12 cellular contexts compared by ENCODE assay signal in the genomic region with DNA sequence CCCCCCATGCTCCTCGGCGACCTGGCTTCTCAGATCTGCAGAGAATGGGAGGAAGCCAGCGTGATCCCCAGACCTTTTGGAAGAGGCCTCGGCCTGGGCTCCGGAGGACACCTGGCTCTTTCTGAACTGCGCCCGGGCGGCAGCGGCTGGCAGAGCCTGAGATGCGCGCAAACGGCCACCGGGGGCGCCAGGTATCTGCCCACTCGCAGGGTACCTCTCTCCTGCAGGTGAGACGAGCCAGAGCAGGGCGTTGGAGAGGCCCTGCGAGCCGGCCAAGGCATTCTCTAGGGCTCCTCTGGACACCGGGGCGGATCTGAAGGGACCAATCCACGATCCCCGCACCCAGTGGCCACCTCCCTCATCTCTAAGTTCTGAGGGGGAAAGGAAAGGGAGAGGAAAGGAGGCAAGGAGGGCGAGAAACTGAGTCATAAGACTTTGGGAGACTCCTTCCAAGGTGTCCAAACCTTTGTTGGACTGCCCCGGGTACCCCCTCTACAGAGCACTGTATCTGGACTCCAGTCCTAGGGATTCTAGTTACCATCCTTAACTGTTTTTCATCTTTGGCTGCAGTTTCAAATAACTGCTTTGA. TPM values are rescaled to one million over a fixed set of nuclear protein-coding genes. Genes with fewer than 3 reads are reported as not detected.
A peak's percentile ranks its signal among the peaks of the same experiment; 100 is the strongest.
DNase-seq lines count a peak whose midpoint lies in the region; ATAC-seq and TF ChIP-seq lines count a peak whose summit lies in the region.
"Had no signal": no experiment of that assay in that cellular context is flagged by ENCODE, and none has a peak within 500 bp of the region (broad histone marks: within the 10 kb centered on the region; RNA-seq: fewer than 3 reads in every experiment).

No MANE protein-coding gene starts in this region.

- POLR2A ChIA-PET in HEK293T (lab: Yijun Ruan, JAX), result no interaction called here

- no peaks in the 10 kb centered on the region for H3K36me3 ChIP-seq in osteoblast (ENCODE audit: insufficient read depth, low read length)

- no peak overlapping the region for H3K4me3 ChIP-seq in osteoblast (ENCODE audit: insufficient read depth, low read length)

- TF ChIP-seq CTCF in VCaP (conservative IDR thresholded peaks at IDR 0.05), result peak; percentile 60
- no peak for TF ChIP-seq CTCF in osteoblast (IDR thresholded peaks at IDR 0.05; ENCODE audit: extremely low read depth, low read depth, low read length)

- peaks cover 5% of the 10 kb centered on the region for H3K9me3 ChIP-seq in osteoblast (ENCODE audit: low read depth, low read length)

- H3K79me2 ChIP-seq in osteoblast (ENCODE audit: insufficient read depth, low read length), result no peaks in the 10 kb centered on the region

- ATAC-seq in left lobe of liver (peak; percentile 27), HG02970 (IDR thresholded peaks at IDR 0.05; ENCODE audit: low FRiP score, unreplicated experiment) (no peak)
- ATAC-seq: natural killer cell had no signal

- H3K4me2 ChIP-seq in osteoblast (ENCODE audit: insufficient read depth, low read length), result no peak overlapping the region

- peaks cover 8% of the 10 kb centered on the region for H3K27me3 ChIP-seq in osteoblast (ENCODE audit: insufficient read depth, low read length)

- CTCF ChIA-PET in HEK293T (lab: Yijun Ruan, JAX), result no interaction called here

- no peak overlapping the region for H3K27ac ChIP-seq in VCaP
- H3K27ac ChIP-seq in osteoblast (ENCODE audit: low read depth, low read length), result no peak overlapping the region

- H4K20me1 ChIP-seq in osteoblast (ENCODE audit: insufficient read depth, low read length), result no peaks in the 10 kb centered on the region

- DNase-seq in NCI-H1436 (lab: John Stamatoyannopoulos, UW) (peak; percentile 1), NCI-H1436 treated with DMSO at 0.1 percent for 48 hours (lab: John Stamatoyannopoulos, UW) (no peak), HEK293T (ENCODE audit: extremely low spot score) (peak; percentile 51), left lobe of liver (ENCODE audit: low spot score) (no peak), osteoblast (ENCODE audit: insufficient read length, low spot score, missing footprints) (no peak), NCI-H524 (lab: John Stamatoyannopoulos, UW) (no peak)
- DNase-seq: immature natural killer cell, natural killer cell had no signal

- H2AFZ ChIP-seq in osteoblast (ENCODE audit: low read length), result no peak overlapping the region

- no peaks in the 10 kb centered on the region for H3K4me1 ChIP-seq in osteoblast (ENCODE audit: insufficient read depth, low read length)

TF ChIP-seq in HEK293T, 16 proteins besides CTCF, POLR2A, EP300 and RAD21:
- TF ChIP-seq LEF1 (IDR thresholded peaks at IDR 0.05; ENCODE audit: borderline replicate concordance) (no peak), ZNF384 (IDR thresholded peaks at IDR 0.05) (no peak), FOXA1 (IDR thresholded peaks at IDR 0.05) (no peak), ARNT (IDR thresholded peaks at IDR 0.05) (no peak), SP1 (IDR thresholded peaks at IDR 0.05) (no peak), ELF4 (IDR thresholded peaks at IDR 0.05) (no peak), FOXM1 (IDR thresholded peaks at IDR 0.05; ENCODE audit: borderline replicate concordance) (no peak), SUZ12 (IDR thresholded peaks at IDR 0.05) (no peak), CTBP1 (IDR thresholded peaks at IDR 0.05; ENCODE audit: borderline replicate concordance) (no peak), TARDBP (IDR thresholded peaks at IDR 0.05) (no peak), BHLHE40 (IDR thresholded peaks at IDR 0.05; ENCODE audit: borderline replicate concordance) (no peak), HDGF (IDR thresholded peaks at IDR 0.05; ENCODE audit: borderline replicate concordance) (no peak), L3MBTL2 (conservative IDR thresholded peaks at IDR 0.05) (no peak), NFRKB (IDR thresholded peaks at IDR 0.05) (no peak)
- TF ChIP-seq, protein P1, sequence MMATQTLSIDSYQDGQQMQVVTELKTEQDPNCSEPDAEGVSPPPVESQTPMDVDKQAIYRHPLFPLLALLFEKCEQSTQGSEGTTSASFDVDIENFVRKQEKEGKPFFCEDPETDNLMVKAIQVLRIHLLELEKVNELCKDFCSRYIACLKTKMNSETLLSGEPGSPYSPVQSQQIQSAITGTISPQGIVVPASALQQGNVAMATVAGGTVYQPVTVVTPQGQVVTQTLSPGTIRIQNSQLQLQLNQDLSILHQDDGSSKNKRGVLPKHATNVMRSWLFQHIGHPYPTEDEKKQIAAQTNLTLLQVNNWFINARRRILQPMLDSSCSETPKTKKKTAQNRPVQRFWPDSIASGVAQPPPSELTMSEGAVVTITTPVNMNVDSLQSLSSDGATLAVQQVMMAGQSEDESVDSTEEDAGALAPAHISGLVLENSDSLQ (IDR thresholded peaks at IDR 0.05), result no peak

RNA-seq across cellular contexts. Expression of a gene that starts 55.0 kb away (rescaled TPM):
- total RNA-seq in left lobe of liver (not detected), osteoblast (under 0.01 TPM in 1 of 2 replicates, not detected in the other)
- total RNA-seq: Daoy, epithelial cell of proximal tubule had no signal

Comparison
In these comparisons a context has a peak if more than half of its experiments do, and no peak if none do; other contexts are left out.
1. DNase-seq: peak in NCI-H1436 (single experiment) and HEK293T (single experiment); none in NCI-H1436 treated with DMSO at 0.1 percent for 48 hours (single experiment), left lobe of liver (single experiment), osteoblast (single experiment) and NCI-H524 (0 of 2).